Comparison of ENCODE assay signal across 27 cellular contexts in the genomic region with DNA sequence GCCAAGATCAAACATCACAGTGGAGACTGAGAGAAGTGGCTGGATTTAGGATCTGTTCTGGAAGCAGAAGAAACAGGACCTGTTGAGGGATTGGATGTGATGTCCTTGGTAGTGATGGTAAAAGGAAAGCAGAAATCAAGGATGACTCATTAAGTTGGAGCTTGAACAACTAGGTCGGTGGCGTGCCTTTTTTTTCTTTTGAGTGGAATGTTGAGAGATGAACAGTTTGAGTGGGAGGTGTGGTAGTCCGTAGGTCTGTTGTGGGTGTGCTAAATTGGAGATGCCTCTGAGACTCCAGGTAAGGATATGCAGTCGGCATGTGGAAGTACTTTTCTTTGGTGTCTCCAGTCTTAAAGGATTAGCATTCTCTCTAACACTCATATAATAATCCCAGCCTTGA.
A peak's percentile ranks its signal among the peaks of the same experiment; 100 is the strongest.
DNase-seq lines count a peak whose midpoint lies in the region; ATAC-seq and TF ChIP-seq lines count a peak whose summit lies in the region.
"Had no signal": no experiment of that assay in that cellular context is flagged by ENCODE, and none has a peak within 500 bp of the region (broad histone marks: within the 10 kb centered on the region; RNA-seq: fewer than 3 reads in every experiment).

No MANE protein-coding gene starts in this region.

- no peaks in the 10 kb centered on the region for H3K27me3 ChIP-seq in H7 (ENCODE audit: control insufficient read depth, insufficient read depth, low read length)
- H3K27me3 ChIP-seq: sigmoid colon had no signal

- H3K4me3 ChIP-seq in fibroblast of pulmonary artery (replicated peaks; ENCODE audit: low read depth, low read length) (no peak overlapping the region), H7 (ENCODE audit: insufficient read depth, low read depth, low read length) (no peak overlapping the region)
- H3K4me3 ChIP-seq: K562, sigmoid colon had no signal

- TF ChIP-seq CTCF in fibroblast of pulmonary artery (IDR thresholded peaks at IDR 0.05; ENCODE audit: low read length, missing control alignments), result no peak

- H3K36me3 ChIP-seq in H7 (replicated peaks; ENCODE audit: control insufficient read depth, insufficient read depth, low read length), result no peaks in the 10 kb centered on the region
- H3K36me3 ChIP-seq: sigmoid colon had no signal

- ATAC-seq in HG03159 (IDR thresholded peaks at IDR 0.05; ENCODE audit: unreplicated experiment), result no peak
- no peak for ATAC-seq in GM18505 (IDR thresholded peaks at IDR 0.05; ENCODE audit: unreplicated experiment)
- ATAC-seq: activated CD4-positive, CD25-positive, alpha-beta regulatory T cell treated with anti-CD3 and anti-CD28 coated beads, Interleukin-2, amount 50 U/mL, for 24 hours; activated T-helper 17 cell treated with anti-CD3 and anti-CD28 coated beads, Interleukin-2, amount 50 U/mL, for 72 hours; HCT116; K562; stimulated activated naive B cell treated with anti-CD40 and anti-IgM and Interleukin-4, amounts not matched to agents 10 μg/mL and 1 μg/mL and 100 μg/mL, for 72 hours had no signal

- DNase-seq in HT1080 (ENCODE audit: low read depth) (peak; percentile 36), amniotic epithelial cell (ENCODE audit: low read depth) (peak; percentile 75), fibroblast of pulmonary artery (ENCODE audit: low read depth) (peak; percentile 18), putamen (ENCODE audit: low spot score) (peak; percentile 74), H7 (no peak), NCI-H524 (lab: John Stamatoyannopoulos, UW) (no peak)
- DNase-seq: activated CD4-positive, alpha-beta memory T cell treated with anti-CD3 and anti-CD28 coated beads for 36 hours; activated CD8-positive, alpha-beta memory T cell treated with anti-CD3 and anti-CD28 coated beads, Interleukin-2, amount 50 U/mL, for 4 hours; aorta; CD4-positive, CD25-positive, alpha-beta regulatory T cell; left cardiac atrium; MM.1S; NCI-H1417; NCI-H2029 treated with DMSO at 0.1 percent for 48 hours; NCI-H2227 treated with DMSO at 0.1 percent for 48 hours; NCI-H774; posterior cingulate gyrus; RPMI8226; sigmoid colon; stimulated activated CD4-positive, alpha-beta T cell treated with anti-CD3 and anti-CD28 coated beads, Interleukin-4, amount 100 ng/mL, for 4 hours; stimulated activated naive B cell treated with anti-CD40 and anti-IgM and Interleukin-4, amounts not matched to agents 10 μg/mL and 1 μg/mL and 100 μg/mL, for 72 hours had no signal

- TF ChIP-seq POLR2A in GM18505 (IDR thresholded peaks at IDR 0.05; ENCODE audit: borderline replicate concordance, extremely low read depth, insufficient read depth, insufficient read length), result no peak

Comparison
In these comparisons a context has a peak if more than half of its experiments do, and no peak if none do; other contexts are left out.
1. DNase-seq: peak in HT1080 (single experiment), amniotic epithelial cell (single experiment), fibroblast of pulmonary artery (single experiment) and putamen (single experiment); none in H7 (single experiment) and NCI-H524 (0 of 2).